8 cellular contexts compared by ENCODE assay signal in genomic region chr6:137218917-137219663, GRCh38. TPM values are rescaled to one million over a fixed set of nuclear protein-coding genes. Genes with fewer than 3 reads are reported as not detected.
DNase-seq lines count a peak whose midpoint lies in the region; ATAC-seq and TF ChIP-seq lines count a peak whose summit lies in the region.

Gene IFNGR1 (minus strand): TSS chr6:137219385. CDS start chr6:137219327, 58 bp downstream.

- H3K27me3 Mint-ChIP-seq in glutamatergic neuron (ENCODE audit: unreplicated experiment) (peaks cover 3% of the 10 kb centered on the region), osteocyte (ENCODE audit: unreplicated experiment) (no peaks in the 10 kb centered on the region)

- H3K27ac Mint-ChIP-seq in glutamatergic neuron (ENCODE audit: unreplicated experiment), result peak within 1 kb of the TSS; percentile 93
- H3K27ac Mint-ChIP-seq in osteocyte (ENCODE audit: unreplicated experiment), result peak within 1 kb of the TSS; percentile 93

- peaks cover 57 to 78% of the 10 kb centered on the region in 2 donors for H3K4me1 ChIP-seq in thoracic aorta (ENCODE audit: control insufficient read depth in 1 of 2, low read depth in 2 of 2)

- TF ChIP-seq CTCF in GM12875 (IDR thresholded peaks at IDR 0.05; ENCODE audit: borderline replicate concordance, insufficient read depth, low read depth, low read length) (no peak), glutamatergic neuron (IDR thresholded peaks at IDR 0.05; ENCODE audit: partially characterized antibody, unreplicated experiment) (no peak), osteocyte (IDR thresholded peaks at IDR 0.05) (no peak), thoracic aorta (IDR thresholded peaks at IDR 0.05) (no peak)

- peak; percentile 91 for DNase-seq in NCI-H1436 (lab: John Stamatoyannopoulos, UW)
- peak; percentile 85 for DNase-seq in SW480 (ENCODE audit: low spot score)
- peak; percentile 95 for DNase-seq in activated naive CD8-positive, alpha-beta T cell treated with anti-CD3 and anti-CD28 coated beads, Interleukin-2, amount 50 U/mL, for 16 hours (ENCODE audit: low read depth, low spot score)
- peak; percentile 98 for DNase-seq in glutamatergic neuron
- peak; percentile 97 for DNase-seq in osteocyte (ENCODE audit: extremely low spot score, unreplicated experiment)
- DNase-seq in thoracic aorta (ENCODE audit: low spot score), result peak; percentile 90

- H3K4me3 ChIP-seq in GM12875 (ENCODE audit: low read depth, low read length) (peak within 1 kb of the TSS; percentile 76), thoracic aorta (peak within 1 kb of the TSS; percentile 81)

- H3K9me3 ChIP-seq in thoracic aorta, result no peaks in the 10 kb centered on the region

- H3K4me1 Mint-ChIP-seq in glutamatergic neuron (ENCODE audit: low read depth, unreplicated experiment), result peaks cover 18% of the 10 kb centered on the region
- H3K4me1 Mint-ChIP-seq in osteocyte (ENCODE audit: unreplicated experiment), result peaks cover 50% of the 10 kb centered on the region

- no peaks in the 10 kb centered on the region for H3K27me3 ChIP-seq in thoracic aorta (replicated peaks; ENCODE audit: insufficient read depth)

- ATAC-seq in HG02763 (IDR thresholded peaks at IDR 0.05; ENCODE audit: unreplicated experiment) (peak; percentile 94), thoracic aorta (ENCODE audit: insufficient number of reproducible peaks, low FRiP score, low read depth) (peak; percentile 74)

- peak within 1 kb of the TSS; percentile 93 to 96 for H3K27ac ChIP-seq in thoracic aorta

- peak within 1 kb of the TSS; percentile 94 for H3K4me3 Mint-ChIP-seq in glutamatergic neuron (ENCODE audit: unreplicated experiment)
- H3K4me3 Mint-ChIP-seq in osteocyte (ENCODE audit: unreplicated experiment), result peak within 1 kb of the TSS; percentile 92

- H3K36me3 Mint-ChIP-seq in glutamatergic neuron (ENCODE audit: unreplicated experiment) (no peaks in the 10 kb centered on the region), osteocyte (ENCODE audit: unreplicated experiment) (no peaks in the 10 kb centered on the region)

- H3K9me3 Mint-ChIP-seq in glutamatergic neuron (ENCODE audit: unreplicated experiment) (no peaks in the 10 kb centered on the region), osteocyte (ENCODE audit: unreplicated experiment) (no peaks in the 10 kb centered on the region)

- H3K36me3 ChIP-seq in thoracic aorta, result no peaks in the 10 kb centered on the region

RNA-seq across cellular contexts. Expression of gene IFNGR1, which starts in this region (rescaled TPM):
- total RNA-seq in glutamatergic neuron (ENCODE audit: unreplicated experiment) (36.4 TPM), osteocyte (33.4 and 36.1 TPM in 2 replicates), thoracic aorta (100 to 1,000 TPM in 1 of 2 donors, 10 to 100 TPM in 1; 65.5 to 102 TPM)

Comparison
In these comparisons a context has a peak if more than half of its experiments do, and no peak if none do; other contexts are left out.
1. Peak in every context shown above with its lines: DNase-seq, ATAC-seq, H3K4me3 ChIP-seq and H3K27ac ChIP-seq.